In the genomic region with DNA sequence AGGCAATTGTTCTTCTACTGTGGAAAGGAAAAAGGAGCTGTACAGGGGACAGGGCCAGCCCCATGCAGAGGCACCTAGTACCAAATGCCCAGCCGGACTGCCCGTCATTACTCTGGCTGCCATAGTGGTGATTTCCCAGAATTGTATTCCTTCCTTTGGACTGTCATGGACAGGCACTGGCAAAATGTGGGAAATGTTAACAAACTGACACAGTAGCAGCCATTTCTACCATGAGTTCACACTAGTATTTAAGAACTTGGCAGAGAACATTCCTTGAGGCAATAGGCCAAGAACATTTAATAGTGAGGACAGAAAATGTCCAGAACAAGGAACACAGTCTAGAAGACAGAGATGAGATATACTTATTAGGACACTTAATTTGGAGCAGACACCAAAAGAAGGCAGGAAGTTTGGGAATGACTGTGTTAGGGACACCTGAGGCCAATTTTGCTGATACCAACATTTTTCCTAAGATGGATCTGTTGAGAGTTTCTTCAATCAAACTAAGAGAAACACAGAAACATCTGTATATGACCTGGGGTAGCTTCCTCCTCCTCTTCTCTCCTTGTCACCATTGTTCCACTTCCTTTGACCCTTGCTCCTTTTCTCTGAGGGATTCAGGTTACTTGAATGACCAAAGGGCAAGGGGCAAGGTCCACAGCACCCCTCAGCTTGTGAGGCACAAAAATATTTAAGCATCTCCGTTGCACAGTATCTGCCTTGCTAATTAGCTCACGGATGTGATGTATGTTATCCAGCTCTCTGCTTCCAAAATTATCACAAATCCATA, we compare ENCODE assay signal across 15 cellular contexts. TPM values are rescaled to one million over a fixed set of nuclear protein-coding genes. Genes with fewer than 3 reads are reported as not detected.
DNase-seq lines count a peak whose midpoint lies in the region; ATAC-seq and TF ChIP-seq lines count a peak whose summit lies in the region.
"Had no signal": no experiment of that assay in that cellular context is flagged by ENCODE, and none has a peak within 500 bp of the region (broad histone marks: within the 10 kb centered on the region; RNA-seq: fewer than 3 reads in every experiment).

No MANE protein-coding gene starts in this region.

- no peak for TF ChIP-seq CTCF in Peyer's patch (IDR thresholded peaks at IDR 0.05)
- TF ChIP-seq CTCF in coronary artery (IDR thresholded peaks at IDR 0.05), result no peak
- no peak for TF ChIP-seq CTCF in stomach (IDR thresholded peaks at IDR 0.05)
- no peak for TF ChIP-seq CTCF in natural killer cell (IDR thresholded peaks at IDR 0.05)

- H3K23ac ChIP-seq in mesenchymal stem cell (ENCODE audit: low read length in 2 of 2), result no peak overlapping the region

- H3K14ac ChIP-seq in mesenchymal stem cell (ENCODE audit: low read length in 2 of 2), result no peak overlapping the region

- H3K9me3 Mint-ChIP-seq in natural killer cell, result no peaks in the 10 kb centered on the region
- no peaks in the 10 kb centered on the region for H3K9me3 Mint-ChIP-seq in effector memory CD8-positive, alpha-beta T cell
- H3K9me3 Mint-ChIP-seq: memory B cell; stimulated activated naive CD8-positive, alpha-beta T cell treated with anti-CD3 and anti-CD28 coated beads, Interleukin-15, Interleukin-2, amounts not matched to agents 100 ng/mL and 50 ng/mL, for 24 hours had no signal

- H3K4me1 Mint-ChIP-seq in natural killer cell, result no peaks in the 10 kb centered on the region
- H3K4me1 Mint-ChIP-seq in effector memory CD8-positive, alpha-beta T cell (ENCODE audit: low read depth in 2 of 2), result no peaks in the 10 kb centered on the region
- H3K4me1 Mint-ChIP-seq: memory B cell had no signal

- H3K4ac ChIP-seq in mesenchymal stem cell (ENCODE audit: low read depth in 1 of 2, low read length in 2 of 2), result peak overlapping the region in 1 of 2 experiments; percentile 13

- H3K27me3 ChIP-seq in Peyer's patch (no peaks in the 10 kb centered on the region), mesenchymal stem cell (ENCODE audit: control insufficient read depth in 1 of 2, insufficient read depth in 1 of 2, low read length in 2 of 2) (no peaks in the 10 kb centered on the region), stomach (no peaks in the 10 kb centered on the region)

- no peak overlapping the region for H3K27ac Mint-ChIP-seq in natural killer cell
- no peak overlapping the region for H3K27ac Mint-ChIP-seq in effector memory CD8-positive, alpha-beta T cell
- H3K27ac Mint-ChIP-seq: memory B cell; stimulated activated naive CD8-positive, alpha-beta T cell treated with anti-CD3 and anti-CD28 coated beads, Interleukin-15, Interleukin-2, amounts not matched to agents 100 ng/mL and 50 ng/mL, for 24 hours had no signal

- no peak overlapping the region for H4K91ac ChIP-seq in mesenchymal stem cell (ENCODE audit: low read length)

- H2AFZ ChIP-seq in mesenchymal stem cell (ENCODE audit: low read depth, low read length), result no peak overlapping the region

- peak overlapping the region; percentile 97 for H2AK5ac ChIP-seq in mesenchymal stem cell (ENCODE audit: low read length, severe bottlenecking)

- H3K9ac ChIP-seq in mesenchymal stem cell (ENCODE audit: low read length), result no peak overlapping the region

- no peak overlapping the region for H3K4me2 ChIP-seq in mesenchymal stem cell (ENCODE audit: low read length, poor library complexity, severe bottlenecking)

- DNase-seq in Peyer's patch (peak in 1 of 3 donors; percentile 69), coronary artery (ENCODE audit: low spot score) (no peak), mesenchymal stem cell (no peak), stomach (no peak), AG08396 (ENCODE audit: low spot score) (no peak), natural killer cell (no peak), iPS-NIHi7 (ENCODE audit: extremely low spot score) (no peak)
- no peak for DNase-seq in effector memory CD8-positive, alpha-beta T cell
- DNase-seq: activated naive CD4-positive, alpha-beta T cell; GF-D8; KG1; NCI-H2081; NCI-H524 had no signal

- H3K27ac ChIP-seq in Peyer's patch (peak overlapping the region; percentile 38 to 82 (median 50)), coronary artery (peak overlapping the region; percentile 68 to 86), mesenchymal stem cell (ENCODE audit: low read length, poor library complexity, severe bottlenecking) (no peak overlapping the region), stomach (peak overlapping the region; percentile 51 to 89 (median 75))

- peaks cover 0 to 10% (median 0%) of the 10 kb centered on the region in 3 donors for H3K36me3 ChIP-seq in Peyer's patch
- H3K36me3 ChIP-seq in mesenchymal stem cell (ENCODE audit: control insufficient read depth in 1 of 2, insufficient read depth in 2 of 2, low read depth in 1 of 2, low read length in 2 of 2), result no peaks in the 10 kb centered on the region
- no peaks in the 10 kb centered on the region for H3K36me3 ChIP-seq in stomach

- H3K4me3 ChIP-seq in Peyer's patch (no peak overlapping the region), coronary artery (peak overlapping the region; percentile 22), mesenchymal stem cell (ENCODE audit: insufficient read depth in 1 of 2, low read depth in 1 of 2, low read length in 2 of 2) (no peak overlapping the region), stomach (no peak overlapping the region)

- peak; percentile 40 for TF ChIP-seq EP300 in stomach (IDR thresholded peaks at IDR 0.05)

- H2BK120ac ChIP-seq in mesenchymal stem cell (ENCODE audit: low read depth, low read length), result no peak overlapping the region

- H4K8ac ChIP-seq in mesenchymal stem cell (ENCODE audit: low read length), result peak overlapping the region; percentile 62

- WGBS in mesenchymal stem cell, result 98% methylated on average over 4 of the region's 4 CpGs
- WGBS in stomach, 5 donors, result 72 to 83% (median 77%) methylated on average over 4 of the region's 4 CpGs

- H3K4me3 Mint-ChIP-seq in natural killer cell, result no peak overlapping the region
- no peak overlapping the region for H3K4me3 Mint-ChIP-seq in effector memory CD8-positive, alpha-beta T cell
- H3K4me3 Mint-ChIP-seq: memory B cell; stimulated activated naive CD8-positive, alpha-beta T cell treated with anti-CD3 and anti-CD28 coated beads, Interleukin-15, Interleukin-2, amounts not matched to agents 100 ng/mL and 50 ng/mL, for 24 hours had no signal

- no peak overlapping the region for H3K18ac ChIP-seq in mesenchymal stem cell (ENCODE audit: low read depth in 1 of 2, low read length in 2 of 2)

- H2BK5ac ChIP-seq in mesenchymal stem cell (ENCODE audit: low read depth, low read length, poor library complexity, severe bottlenecking), result no peak overlapping the region

- H3K4me1 ChIP-seq in Peyer's patch (peaks cover 0 to 39% (median 7%) of the 10 kb centered on the region in 4 donors), mesenchymal stem cell (ENCODE audit: control insufficient read depth, insufficient read depth, low read depth, low read length) (peaks cover 7% of the 10 kb centered on the region), stomach (peaks cover 28 to 84% (median 60%) of the 10 kb centered on the region in 4 donors)

- H3K79me1 ChIP-seq in mesenchymal stem cell (replicated peaks; ENCODE audit: low read length, poor library complexity, severe bottlenecking), result no peaks in the 10 kb centered on the region

- no peaks in the 10 kb centered on the region for H3K36me3 Mint-ChIP-seq in natural killer cell
- H3K36me3 Mint-ChIP-seq in effector memory CD8-positive, alpha-beta T cell (ENCODE audit: insufficient read depth), result no peaks in the 10 kb centered on the region
- H3K36me3 Mint-ChIP-seq: memory B cell had no signal

- no peak for ATAC-seq in natural killer cell
- ATAC-seq in effector memory CD8-positive, alpha-beta T cell (replicated peaks), result no peak

- TF ChIP-seq POLR2A in Peyer's patch (IDR thresholded peaks at IDR 0.05) (no peak), stomach (IDR thresholded peaks at IDR 0.05) (no peak)

- H2BK12ac ChIP-seq in mesenchymal stem cell (ENCODE audit: low read length in 2 of 2), result peak overlapping the region; percentile 72 to 80

- H3K9me3 ChIP-seq in Peyer's patch, result no peaks in the 10 kb centered on the region
- H3K9me3 ChIP-seq in mesenchymal stem cell (ENCODE audit: control insufficient read depth, low read length), result no peaks in the 10 kb centered on the region
- H3K9me3 ChIP-seq in stomach, result no peaks in the 10 kb centered on the region

- peaks cover 10 to 34% of the 10 kb centered on the region in 2 donors for H3K27me3 Mint-ChIP-seq in natural killer cell (ENCODE audit: low read depth in 2 of 2)
- peaks cover 72 to 74% of the 10 kb centered on the region in 2 donors for H3K27me3 Mint-ChIP-seq in effector memory CD8-positive, alpha-beta T cell
- H3K27me3 Mint-ChIP-seq: stimulated activated naive CD8-positive, alpha-beta T cell treated with anti-CD3 and anti-CD28 coated beads, Interleukin-15, Interleukin-2, amounts not matched to agents 100 ng/mL and 50 ng/mL, for 24 hours had no signal

- H2BK15ac ChIP-seq in mesenchymal stem cell (ENCODE audit: low read depth, poor library complexity, severe bottlenecking), result no peak overlapping the region

- intact Hi-C loops in stomach (cut with DNase I; ENCODE audit: low total_unique reads) (no loop called here), natural killer cell (cut with micrococcal nuclease) (no loop called here)

RNA-seq across cellular contexts. Expression of a gene that starts 14.9 kb away (rescaled TPM):
- total RNA-seq in Peyer's patch (100 to 1,000 TPM in 3 of 4 donors, 10 to 100 TPM in 1; 33.8 to 187 (median 133) TPM), stomach (10 to 100 TPM; 18.7 to 63.6 (median 31.9) TPM), natural killer cell (1 to 10 TPM in 2 of 3 donors, not detected in 1; 1.1 to 1.5 TPM)
- polyA plus RNA-seq in mesenchymal stem cell (2013, experiment 1 of 2), result 1.4 TPM
- 0.81 TPM for polyA plus RNA-seq in mesenchymal stem cell (2013, experiment 2 of 2)
- polyA plus RNA-seq in stomach, result 10 to 100 TPM in 2 of 3 donors, 1 to 10 TPM in 1; 3.9 to 14.8 (median 10.0) TPM

Comparison
In these comparisons a context has a peak if more than half of its experiments do, and no peak if none do; other contexts are left out.
1. RNA of a gene that starts 14.9 kb away (total RNA-seq): 33.8 to 187 TPM in Peyer's patch and 18.7 to 63.6 TPM in stomach; 1.1 to 1.5 TPM in natural killer cell; every median in the first group is over 4 times any median in the second.